ENCODE assay signal across 8 cellular contexts in the genomic region with DNA sequence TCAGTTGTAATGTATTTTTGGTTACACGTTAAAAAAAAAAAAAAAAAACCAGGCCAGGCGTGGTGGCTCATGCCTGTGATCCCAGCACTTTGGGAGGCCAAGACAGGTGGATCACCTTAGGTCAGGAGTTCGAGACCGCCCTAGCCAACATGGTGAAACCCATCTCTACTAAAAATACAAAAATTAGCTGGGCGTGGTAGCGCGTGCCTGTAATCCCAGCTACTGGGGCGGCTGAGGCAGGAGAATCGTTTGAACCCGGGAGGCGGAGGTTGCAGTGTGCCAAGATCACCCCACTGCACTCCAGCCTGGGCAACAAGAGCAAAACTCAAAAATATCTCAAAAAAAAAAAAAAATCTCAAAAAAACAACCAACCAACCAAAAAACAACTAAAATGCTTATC. TPM values are rescaled to one million over a fixed set of nuclear protein-coding genes. Genes with fewer than 3 reads are reported as not detected.
A peak's percentile ranks its signal among the peaks of the same experiment; 100 is the strongest.
DNase-seq lines count a peak whose midpoint lies in the region; ATAC-seq and TF ChIP-seq lines count a peak whose summit lies in the region.
"Not testable (repeated sequence)": the region's sequence is repeated elsewhere in the genome, so short reads cannot be mapped to it uniquely, and the experiment has no call there.

No MANE protein-coding gene starts in this region.

- CTCF ChIA-PET in activated naive CD4-positive, alpha-beta T cell treated with anti-CD3 and anti-CD28 coated beads for 36 hours (lab: Charles Lee) = not testable (repeated sequence)

- H3K9ac ChIP-seq in SK-N-MC (ENCODE audit: insufficient read length); duodenal mucosa (ENCODE audit: low read depth in 1 of 2, low read length in 2 of 2): not testable (repeated sequence)
- H3K9ac ChIP-seq in smooth muscle cell (ENCODE audit: low read depth) = peak overlapping the region; percentile 95

- intact Hi-C loops in activated naive CD4-positive, alpha-beta T cell treated with anti-CD3 and anti-CD28 coated beads for 36 hours (cut with micrococcal nuclease) = not testable (repeated sequence)

- H3K4me1 ChIP-seq in ACC112 (ENCODE audit: control insufficient read depth, insufficient read depth, low read length, unreplicated experiment) = peaks cover 51% of the 10 kb centered on the region
- H3K4me1 ChIP-seq in HAP-1 = peaks cover 37% of the 10 kb centered on the region
- peaks cover 40 to 46% of the 10 kb centered on the region in 2 donors for H3K4me1 ChIP-seq in duodenal mucosa (ENCODE audit: control insufficient read depth in 1 of 2, insufficient read depth in 2 of 2, low read length in 2 of 2)
- peaks cover 0 to 63% of the 10 kb centered on the region in 2 donors for H3K4me1 ChIP-seq in right atrium auricular region
- peaks cover 44% of the 10 kb centered on the region for H3K4me1 ChIP-seq in smooth muscle cell (ENCODE audit: low read depth)

- not testable (repeated sequence) for H3K27ac Mint-ChIP-seq in activated naive CD4-positive, alpha-beta T cell treated with anti-CD3 and anti-CD28 coated beads for 36 hours
- H3K27ac Mint-ChIP-seq in natural killer cell treated with Interleukin-12 subunit alpha and Interleukin-12 subunit beta and Interleukin-15 and Interleukin-18, amount 100 ng/mL, for 72 hours = peak overlapping the region; percentile 87 to 93

- not testable (repeated sequence) for H3K9me3 Mint-ChIP-seq in activated naive CD4-positive, alpha-beta T cell treated with anti-CD3 and anti-CD28 coated beads for 36 hours; natural killer cell treated with Interleukin-12 subunit alpha and Interleukin-12 subunit beta and Interleukin-15 and Interleukin-18, amount 100 ng/mL, for 72 hours

- peak overlapping the region; percentile 94 for H3K4me2 ChIP-seq in smooth muscle cell

- H3K9me3 ChIP-seq in HAP-1; SK-N-MC (ENCODE audit: low read depth, low read length); duodenal mucosa (ENCODE audit: control insufficient read depth in 1 of 2, low read length in 2 of 2); right atrium auricular region; smooth muscle cell (replicated peaks; ENCODE audit: low read depth): not testable (repeated sequence)

- not testable (repeated sequence) for H2AFZ ChIP-seq in ACC112 (ENCODE audit: low read length, unreplicated experiment); smooth muscle cell (ENCODE audit: low read depth)

- ATAC-seq in natural killer cell treated with Interleukin-12 subunit alpha and Interleukin-12 subunit beta and Interleukin-15 and Interleukin-18, amount 100 ng/mL, for 72 hours = not testable (repeated sequence)

- H3K79me2 ChIP-seq in ACC112 (ENCODE audit: control insufficient read depth, insufficient read depth, low read length, unreplicated experiment) = peaks cover 78% of the 10 kb centered on the region
- peaks cover 77% of the 10 kb centered on the region for H3K79me2 ChIP-seq in smooth muscle cell (ENCODE audit: low read depth)

- not testable (repeated sequence) for H3K36me3 ChIP-seq in ACC112 (ENCODE audit: insufficient read depth, low read length); HAP-1 (replicated peaks); SK-N-MC (ENCODE audit: insufficient read depth, low read length); duodenal mucosa (ENCODE audit: control insufficient read depth in 1 of 2, insufficient read depth in 2 of 2, low read length in 2 of 2); right atrium auricular region; smooth muscle cell (ENCODE audit: low read depth)

- H3K4me3 Mint-ChIP-seq in activated naive CD4-positive, alpha-beta T cell treated with anti-CD3 and anti-CD28 coated beads for 36 hours = peak overlapping the region; percentile 50
- H3K4me3 Mint-ChIP-seq in natural killer cell treated with Interleukin-12 subunit alpha and Interleukin-12 subunit beta and Interleukin-15 and Interleukin-18, amount 100 ng/mL, for 72 hours = peak overlapping the region; percentile 97

- H3K4me1 Mint-ChIP-seq in activated naive CD4-positive, alpha-beta T cell treated with anti-CD3 and anti-CD28 coated beads for 36 hours (ENCODE audit: low read depth) = peaks cover 62% of the 10 kb centered on the region
- H3K4me1 Mint-ChIP-seq in natural killer cell treated with Interleukin-12 subunit alpha and Interleukin-12 subunit beta and Interleukin-15 and Interleukin-18, amount 100 ng/mL, for 72 hours (ENCODE audit: low read depth in 2 of 2) = peaks cover 44 to 80% of the 10 kb centered on the region in 2 donors

- H3K27ac ChIP-seq in ACC112 (ENCODE audit: low read depth, low read length) (0 out of 2 replicates have a peak overlapping the region, but pooled peaks have one; percentile 72), right atrium auricular region (peak overlapping the region; percentile 96 to 99), smooth muscle cell (ENCODE audit: low read depth) (peak overlapping the region; percentile 91)
- not testable (repeated sequence) for H3K27ac ChIP-seq in SK-N-MC; duodenal mucosa (ENCODE audit: low read depth, low read length)

- H3K4me3 ChIP-seq in ACC112 (ENCODE audit: low read depth, low read length) (peak overlapping the region; percentile 98), HAP-1 (peak overlapping the region; percentile 92), SK-N-MC (peak overlapping the region; percentile 84), duodenal mucosa (ENCODE audit: low read depth in 1 of 2, low read length in 2 of 2) (peak overlapping the region; percentile 88 to 98), right atrium auricular region (peak overlapping the region; percentile 85 to 93), smooth muscle cell (peak overlapping the region; percentile 97)

- not testable (repeated sequence) for H3F3A ChIP-seq in smooth muscle cell (ENCODE audit: low read depth)

- not testable (repeated sequence) for H3K27me3 Mint-ChIP-seq in activated naive CD4-positive, alpha-beta T cell treated with anti-CD3 and anti-CD28 coated beads for 36 hours (ENCODE audit: low read depth); natural killer cell treated with Interleukin-12 subunit alpha and Interleukin-12 subunit beta and Interleukin-15 and Interleukin-18, amount 100 ng/mL, for 72 hours

- in situ Hi-C loops in HAP-1 (cut with MboI; ENCODE audit: low sequenced_read_pairs) = not testable (repeated sequence)

- WGBS in smooth muscle cell (ENCODE audit: low lambda C conversion rate) = 73% methylated on average over 11 of the region's 11 CpGs

- peaks cover 72% of the 10 kb centered on the region for H4K20me1 ChIP-seq in smooth muscle cell (ENCODE audit: low read depth)

- peaks cover 17% of the 10 kb centered on the region for H3K36me3 Mint-ChIP-seq in activated naive CD4-positive, alpha-beta T cell treated with anti-CD3 and anti-CD28 coated beads for 36 hours (ENCODE audit: low read depth)
- H3K36me3 Mint-ChIP-seq in natural killer cell treated with Interleukin-12 subunit alpha and Interleukin-12 subunit beta and Interleukin-15 and Interleukin-18, amount 100 ng/mL, for 72 hours = not testable (repeated sequence)

- not testable (repeated sequence) for DNase-seq in HAP-1 (ENCODE audit: low spot score in 2 of 2); SK-N-MC (ENCODE audit: low read depth, low spot score); activated naive CD4-positive, alpha-beta T cell treated with anti-CD3 and anti-CD28 coated beads for 36 hours; right atrium auricular region (ENCODE audit: low spot score); natural killer cell treated with Interleukin-12 subunit alpha and Interleukin-12 subunit beta and Interleukin-15 and Interleukin-18, amount 100 ng/mL, for 72 hours (ENCODE audit: low spot score); smooth muscle cell (lab: John Stamatoyannopoulos, UW; ENCODE audit: unreplicated experiment)

- not testable (repeated sequence) for TF ChIP-seq CTCF in right atrium auricular region (IDR thresholded peaks at IDR 0.05); smooth muscle cell (IDR thresholded peaks at IDR 0.05; ENCODE audit: borderline replicate concordance, insufficient read depth, poor library complexity, severe bottlenecking)

- H3K27me3 ChIP-seq in ACC112 (ENCODE audit: insufficient read depth, low read length); HAP-1 (ENCODE audit: low read depth); duodenal mucosa (ENCODE audit: control insufficient read depth in 1 of 2, insufficient read depth in 2 of 2, low read length in 2 of 2); right atrium auricular region; smooth muscle cell (ENCODE audit: low read depth): not testable (repeated sequence)

RNA-seq across cellular contexts. Expression of gene KIF5B, which starts 2.8 kb away (rescaled TPM):
- 10 to 100 TPM; 64.9 to 67.8 TPM for total RNA-seq in activated naive CD4-positive, alpha-beta T cell treated with anti-CD3 and anti-CD28 coated beads for 36 hours
- total RNA-seq in right atrium auricular region (100 to 1,000 TPM; 142 to 155 TPM), smooth muscle cell (164 and 198 TPM in 2 replicates)
- 10 to 100 TPM; 81.4 to 90.8 TPM for total RNA-seq in natural killer cell treated with Interleukin-12 subunit alpha and Interleukin-12 subunit beta and Interleukin-15 and Interleukin-18, amount 100 ng/mL, for 72 hours
- polyA plus RNA-seq in smooth muscle cell = 74.2 and 82.2 TPM in 2 replicates
